In the genomic region with DNA sequence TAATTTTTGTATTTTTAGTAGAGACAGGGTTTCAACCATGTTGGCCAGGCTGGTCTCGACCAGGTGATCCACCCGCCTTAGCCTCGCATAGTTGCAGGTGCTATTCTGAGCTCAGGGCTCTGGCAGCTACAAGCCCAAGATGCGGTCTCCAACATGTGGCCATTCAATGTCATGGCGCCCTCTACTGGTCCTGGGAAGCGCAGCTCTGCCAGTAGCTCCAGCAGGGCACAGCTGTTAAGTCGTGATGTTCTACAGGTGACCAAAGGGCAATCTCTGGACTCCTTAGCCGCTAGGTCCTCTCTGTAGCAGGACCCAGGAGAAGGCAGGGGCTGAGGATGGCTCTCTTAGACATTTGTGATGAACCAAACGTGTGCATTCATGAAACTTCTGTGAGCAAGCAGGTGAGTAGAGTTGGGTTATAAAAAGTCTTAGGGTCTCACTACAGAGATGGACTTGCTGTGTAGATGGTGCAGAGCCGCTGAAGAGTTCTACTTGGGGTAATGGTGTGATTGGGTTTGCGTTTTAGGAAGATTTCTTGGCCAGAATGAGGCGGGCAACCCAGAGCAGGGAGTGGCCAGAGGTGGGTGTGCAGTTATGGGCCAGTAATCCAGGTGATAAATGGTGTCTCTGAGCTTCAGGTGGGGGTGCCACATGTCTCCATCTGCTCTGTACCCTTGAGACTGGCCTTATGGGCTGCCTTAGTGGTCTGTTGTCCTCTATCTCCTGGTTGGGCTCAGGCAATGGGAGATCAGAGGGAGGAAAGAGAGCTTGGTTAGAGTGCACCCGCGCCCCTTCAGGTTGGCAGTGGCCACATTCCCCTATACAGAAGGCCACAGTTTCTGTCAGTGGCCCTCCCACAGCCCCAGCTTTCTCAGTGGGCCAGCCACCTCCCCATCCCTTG, we compare ENCODE assay signal across 8 cellular contexts. TPM values are rescaled to one million over a fixed set of nuclear protein-coding genes. Genes with fewer than 3 reads are reported as not detected.
DNase-seq lines count a peak whose midpoint lies in the region; ATAC-seq and TF ChIP-seq lines count a peak whose summit lies in the region.

No MANE protein-coding gene starts in this region.

- peak; percentile 26 for ATAC-seq in CD4-positive, alpha-beta T cell (ENCODE audit: poor library complexity)
- ATAC-seq in GM19035 (IDR thresholded peaks at IDR 0.05; ENCODE audit: unreplicated experiment) (peak; percentile 85), HG03432 (IDR thresholded peaks at IDR 0.05; ENCODE audit: unreplicated experiment) (peak; percentile 82)
- peak; percentile 96 for ATAC-seq in activated CD8-positive, alpha-beta T cell treated with anti-CD3 and anti-CD28 coated beads, Interleukin-2, amount 10 ng/mL, durations not matched to agents 7 days and 5 days
- ATAC-seq in naive thymus-derived CD4-positive, alpha-beta T cell, result peak; percentile 88

- H3K36me3 ChIP-seq in naive thymus-derived CD4-positive, alpha-beta T cell (ENCODE audit: control insufficient read depth in 2 of 3, insufficient read depth in 3 of 3, low read length in 3 of 3), result no peaks in the 10 kb centered on the region

- no peaks in the 10 kb centered on the region for H3K9me3 Mint-ChIP-seq in CD4-positive, alpha-beta T cell
- H3K9me3 Mint-ChIP-seq in activated CD8-positive, alpha-beta T cell treated with anti-CD3 and anti-CD28 coated beads, Interleukin-2, amount 10 ng/mL, durations not matched to agents 7 days and 5 days (ENCODE audit: insufficient read depth), result no peaks in the 10 kb centered on the region
- H3K9me3 Mint-ChIP-seq in naive thymus-derived CD4-positive, alpha-beta T cell, result peaks cover 0 to 2% (median 0%) of the 10 kb centered on the region in 11 donors

- H3K4me3 ChIP-seq in epithelial cell of esophagus (ENCODE audit: low read length), result no peak overlapping the region
- H3K4me3 ChIP-seq in naive thymus-derived CD4-positive, alpha-beta T cell (ENCODE audit: low read length), result no peak overlapping the region

- no peaks in the 10 kb centered on the region for H3K36me3 Mint-ChIP-seq in CD4-positive, alpha-beta T cell (ENCODE audit: low read depth)
- H3K36me3 Mint-ChIP-seq in activated CD8-positive, alpha-beta T cell treated with anti-CD3 and anti-CD28 coated beads, Interleukin-2, amount 10 ng/mL, durations not matched to agents 7 days and 5 days (ENCODE audit: low read depth), result no peaks in the 10 kb centered on the region
- H3K36me3 Mint-ChIP-seq in naive thymus-derived CD4-positive, alpha-beta T cell, result no peaks in the 10 kb centered on the region

- POLR2A ChIA-PET in CD4-positive, alpha-beta T cell (lab: Charles Lee), result no interaction called here
- POLR2A ChIA-PET in activated CD8-positive, alpha-beta T cell treated with anti-CD3 and anti-CD28 coated beads, Interleukin-2, amount 10 ng/mL, durations not matched to agents 7 days and 5 days (lab: Charles Lee), result interaction anchor here (0.7 to 1.1 kb wide), 4 partner anchors 178 to 291 kb away, joined by 3 to 5 read pairs (median 4); no protein-coding TSS in a partner anchor
- POLR2A ChIA-PET in naive thymus-derived CD4-positive, alpha-beta T cell (lab: Charles Lee), result no interaction called here

- DNase-seq in CD4-positive, alpha-beta T cell, result peak; percentile 9 to 44 (median 30)
- DNase-seq in NCI-H82 treated with DMSO at 0.1 percent for 48 hours (lab: John Stamatoyannopoulos, UW; ENCODE audit: unreplicated experiment) (peak; percentile 40), epithelial cell of esophagus (ENCODE audit: low read depth) (peak; percentile 90)
- DNase-seq in activated CD8-positive, alpha-beta T cell treated with anti-CD3 and anti-CD28 coated beads, Interleukin-2, amount 10 ng/mL, durations not matched to agents 7 days and 5 days, result peak; percentile 85
- DNase-seq in naive thymus-derived CD4-positive, alpha-beta T cell, result peak in 8 of 9 donors; percentile 7 to 73 (median 22)
- DNase-seq in stimulated activated naive CD4-positive, alpha-beta T cell (lab: John Stamatoyannopoulos, UW), result peak in 4 of 6 experiments; percentile 3 to 21 (median 10)

- no peak overlapping the region for H3K27ac Mint-ChIP-seq in CD4-positive, alpha-beta T cell
- no peak overlapping the region for H3K27ac Mint-ChIP-seq in activated CD8-positive, alpha-beta T cell treated with anti-CD3 and anti-CD28 coated beads, Interleukin-2, amount 10 ng/mL, durations not matched to agents 7 days and 5 days
- H3K27ac Mint-ChIP-seq in naive thymus-derived CD4-positive, alpha-beta T cell, result peak overlapping the region in 1 of 9 donors; percentile 15

- H3K27me3 ChIP-seq in CD4-positive, alpha-beta T cell (ENCODE audit: control insufficient read depth, insufficient read depth, low read length), result no peaks in the 10 kb centered on the region
- H3K27me3 ChIP-seq in naive thymus-derived CD4-positive, alpha-beta T cell (ENCODE audit: control insufficient read depth in 2 of 2, insufficient read depth in 2 of 2, low read length in 2 of 2), result no peaks in the 10 kb centered on the region

- peaks cover 5% of the 10 kb centered on the region for H3K9me3 ChIP-seq in CD4-positive, alpha-beta T cell (ENCODE audit: control insufficient read depth, low read length)
- H3K9me3 ChIP-seq in naive thymus-derived CD4-positive, alpha-beta T cell (ENCODE audit: control insufficient read depth in 2 of 3, low read length in 3 of 3), result peaks cover 0 to 7% (median 0%) of the 10 kb centered on the region in 3 experiments

- H3K4me1 ChIP-seq in naive thymus-derived CD4-positive, alpha-beta T cell (ENCODE audit: control insufficient read depth in 2 of 2, insufficient read depth in 2 of 2, low read length in 2 of 2), result no peaks in the 10 kb centered on the region

- intact Hi-C loops in CD4-positive, alpha-beta T cell (cut with DNase I, micrococcal nuclease), result no loop called here
- intact Hi-C loops in naive thymus-derived CD4-positive, alpha-beta T cell (cut with micrococcal nuclease), result loop anchor here (1.0 kb wide), 1 partner anchor 193 kb away; no protein-coding TSS in a partner anchor

- H3K4me3 Mint-ChIP-seq in CD4-positive, alpha-beta T cell, result no peak overlapping the region
- H3K4me3 Mint-ChIP-seq in activated CD8-positive, alpha-beta T cell treated with anti-CD3 and anti-CD28 coated beads, Interleukin-2, amount 10 ng/mL, durations not matched to agents 7 days and 5 days, result no peak overlapping the region
- H3K4me3 Mint-ChIP-seq in naive thymus-derived CD4-positive, alpha-beta T cell, result no peak overlapping the region

- H3K27me3 Mint-ChIP-seq in CD4-positive, alpha-beta T cell, result no peaks in the 10 kb centered on the region
- peaks cover 10% of the 10 kb centered on the region for H3K27me3 Mint-ChIP-seq in activated CD8-positive, alpha-beta T cell treated with anti-CD3 and anti-CD28 coated beads, Interleukin-2, amount 10 ng/mL, durations not matched to agents 7 days and 5 days (ENCODE audit: low read depth)
- peaks cover 0 to 43% (median 0%) of the 10 kb centered on the region in 5 donors for H3K27me3 Mint-ChIP-seq in naive thymus-derived CD4-positive, alpha-beta T cell

- H3K27ac ChIP-seq in CD4-positive, alpha-beta T cell (ENCODE audit: low read depth, low read length), result no peak overlapping the region
- H3K27ac ChIP-seq in naive thymus-derived CD4-positive, alpha-beta T cell (ENCODE audit: low read depth, low read length), result no peak overlapping the region

- no peaks in the 10 kb centered on the region for H3K4me1 Mint-ChIP-seq in CD4-positive, alpha-beta T cell (ENCODE audit: low read depth)
- peaks cover 6% of the 10 kb centered on the region for H3K4me1 Mint-ChIP-seq in activated CD8-positive, alpha-beta T cell treated with anti-CD3 and anti-CD28 coated beads, Interleukin-2, amount 10 ng/mL, durations not matched to agents 7 days and 5 days (ENCODE audit: low read depth)
- peaks cover 0 to 4% (median 0%) of the 10 kb centered on the region in 7 donors for H3K4me1 Mint-ChIP-seq in naive thymus-derived CD4-positive, alpha-beta T cell

- TF ChIP-seq CTCF in CD4-positive, alpha-beta T cell (IDR thresholded peaks at IDR 0.05), result peak; percentile 27
- TF ChIP-seq CTCF in epithelial cell of esophagus (IDR thresholded peaks at IDR 0.05; ENCODE audit: insufficient read depth, low read depth, low read length, missing control alignments), result peak; percentile 98

- CTCF ChIA-PET in CD4-positive, alpha-beta T cell (lab: Charles Lee), result interaction anchor here (1.0 to 1.7 kb wide), 2 partner anchors 57 to 192 kb away, joined by 4 to 7 read pairs; no protein-coding TSS in a partner anchor
- CTCF ChIA-PET in activated CD8-positive, alpha-beta T cell treated with anti-CD3 and anti-CD28 coated beads, Interleukin-2, amount 10 ng/mL, durations not matched to agents 7 days and 5 days (lab: Charles Lee), result interaction anchor here (0.6 to 5.9 kb wide), 74 partner anchors 9 to 630 kb away, joined by 3 to 242 read pairs (median 4); partner anchors contain the start of genes CKAP2L, IL36B, IL36G and IL36RN
- CTCF ChIA-PET in naive thymus-derived CD4-positive, alpha-beta T cell (lab: Charles Lee), result interaction anchor here (0.5 to 1.2 kb wide), 4 partner anchors 104 to 326 kb away, joined by 3 to 4 read pairs (median 4); no protein-coding TSS in a partner anchor

RNA-seq across cellular contexts. Expression of gene IL37, which starts 31.0 kb away (rescaled TPM):
- total RNA-seq in CD4-positive, alpha-beta T cell, result not detected
- not detected for total RNA-seq in activated CD8-positive, alpha-beta T cell treated with anti-CD3 and anti-CD28 coated beads, Interleukin-2, amount 10 ng/mL, durations not matched to agents 7 days and 5 days
- not detected for total RNA-seq in naive thymus-derived CD4-positive, alpha-beta T cell
- polyA plus RNA-seq in naive thymus-derived CD4-positive, alpha-beta T cell, result not detected

RNA-seq across cellular contexts. Expression of gene IL36G, which starts 35.8 kb away (rescaled TPM):
- not detected for total RNA-seq in CD4-positive, alpha-beta T cell
- not detected for total RNA-seq in activated CD8-positive, alpha-beta T cell treated with anti-CD3 and anti-CD28 coated beads, Interleukin-2, amount 10 ng/mL, durations not matched to agents 7 days and 5 days
- total RNA-seq in naive thymus-derived CD4-positive, alpha-beta T cell, result not detected
- polyA plus RNA-seq in naive thymus-derived CD4-positive, alpha-beta T cell, result not detected

Comparison
In these comparisons a context has a peak if more than half of its experiments do, and no peak if none do; other contexts are left out.
1. ATAC-seq: peak in every context shown above with its lines; median percentile 96 in activated CD8-positive, alpha-beta T cell treated with anti-CD3 and anti-CD28 coated beads, Interleukin-2, amount 10 ng/mL, durations not matched to agents 7 days and 5 days; 88 in naive thymus-derived CD4-positive, alpha-beta T cell; 85 in GM19035; 82 in HG03432; 26 in CD4-positive, alpha-beta T cell.
2. DNase-seq: peak in every context shown above with its lines; median percentile 90 in epithelial cell of esophagus; 85 in activated CD8-positive, alpha-beta T cell treated with anti-CD3 and anti-CD28 coated beads, Interleukin-2, amount 10 ng/mL, durations not matched to agents 7 days and 5 days; 40 in NCI-H82 treated with DMSO at 0.1 percent for 48 hours; 30 in CD4-positive, alpha-beta T cell; 22 in naive thymus-derived CD4-positive, alpha-beta T cell; 10 in stimulated activated naive CD4-positive, alpha-beta T cell.
3. intact Hi-C loops: an anchor here in naive thymus-derived CD4-positive, alpha-beta T cell (1.0 kb wide); none called in CD4-positive, alpha-beta T cell.